23 cellular contexts compared by ENCODE assay signal in genomic region chr2:102634831-102635241, GRCh38. TPM values are rescaled to one million over a fixed set of nuclear protein-coding genes. Genes with fewer than 3 reads are reported as not detected.
"Had no signal": no experiment of that assay in that cellular context is flagged by ENCODE, and none has a peak within 500 bp of the region (broad histone marks: within the 10 kb centered on the region; RNA-seq: fewer than 3 reads in every experiment).

No MANE protein-coding gene starts in this region.

- H3K9me3 ChIP-seq: SJSA1 had no signal

- H3K27ac ChIP-seq: SJSA1 had no signal

- H3K4me1 ChIP-seq: SJSA1 had no signal

- H3K4me3 ChIP-seq: SJSA1 had no signal

- DNase-seq: activated CD4-positive, alpha-beta T cell treated with anti-CD3 and anti-CD28 coated beads for 48 hours; activated CD4-positive, alpha-beta T cell treated with anti-CD3 and anti-CD28 coated beads, Interleukin-2, amount 50 U/mL, for 4 hours; activated CD4-positive, CD25-positive, alpha-beta regulatory T cell treated with anti-CD3 and anti-CD28 coated beads, Interleukin-2, amount 50 U/mL, for 72 hours; activated CD8-positive, alpha-beta memory T cell treated with anti-CD3 and anti-CD28 coated beads, Interleukin-2, amount 50 U/mL, for 48 hours; activated CD8-positive, alpha-beta T cell treated with anti-CD3 and anti-CD28 coated beads, Interleukin-2, amount 10 ng/mL, durations not matched to agents 7 days and 5 days; activated naive CD4-positive, alpha-beta T cell; activated naive CD8-positive, alpha-beta T cell treated with anti-CD3 and anti-CD28 coated beads, Interleukin-2, amount 50 U/mL, for 24 hours; activated T-cell treated with anti-CD3 and anti-CD28 coated beads, Interleukin-2, amount 50 U/mL, for 1 hour; amniotic stem cell; Karpas-422; MM.1S; NCI-H1105; NCI-H1436; NCI-H1694 treated with DMSO at 0.1 percent for 48 hours; NCI-H2029 treated with DMSO at 0.1 percent for 48 hours; NCI-H510A treated with DMSO at 0.1 percent for 48 hours; NCI-H69; NK-92 treated with Interleukin-12 subunit alpha and Interleukin-12 subunit beta, amount 100 ng/mL, for 24 hours; PC-3; SHP77; T-helper 17 cell; T-helper 9 cell had no signal

- H3K36me3 ChIP-seq: SJSA1 had no signal

RNA-seq across cellular contexts. Expression of gene SLC9A2, which starts 15.5 kb away (rescaled TPM):
- total RNA-seq: activated CD8-positive, alpha-beta T cell treated with anti-CD3 and anti-CD28 coated beads, Interleukin-2, amount 10 ng/mL, durations not matched to agents 7 days and 5 days; T-helper 17 cell had no signal
